ENCODE assay signal across 1 cellular context in genomic region chr10:132591166-132591971, GRCh38.
TF ChIP-seq lines count a peak whose summit lies in the region.

No MANE protein-coding gene starts in this region.

TF ChIP-seq in HepG2, 621 proteins besides CTCF, POLR2A, EP300 and RAD21 (continued from another document):
- 0 out of 2 replicates have a peak, but pooled peaks have one; percentile 22 for TF ChIP-seq ZFP91 (CRISPR knock-in tag; IDR thresholded peaks at IDR 0.05; ENCODE audit: borderline replicate concordance)
- no peak for TF ChIP-seq NR3C1 (CRISPR knock-in tag; IDR thresholded peaks at IDR 0.05)
- 0 out of 2 replicates have a peak, but pooled peaks have one; percentile 34 for TF ChIP-seq ZSCAN25 (CRISPR knock-in tag; IDR thresholded peaks at IDR 0.05)
- no peak for TF ChIP-seq GATAD1 (CRISPR knock-in tag; IDR thresholded peaks at IDR 0.05)
- 0 out of 2 replicates have a peak, but pooled peaks have one; percentile 20 for TF ChIP-seq PBX3 (CRISPR knock-in tag; IDR thresholded peaks at IDR 0.05; ENCODE audit: borderline replicate concordance)
- TF ChIP-seq PHF8 (CRISPR knock-in tag; IDR thresholded peaks at IDR 0.05), result peak; percentile 48; the same call in 1 of the 2 replicates
- TF ChIP-seq SOX5 (CRISPR knock-in tag; IDR thresholded peaks at IDR 0.05; ENCODE audit: borderline replicate concordance), result peak; percentile 17; the same call in 1 of the 2 replicates
- TF ChIP-seq ZNF737 (CRISPR knock-in tag; IDR thresholded peaks at IDR 0.05; ENCODE audit: borderline replicate concordance), result no peak
- no peak for TF ChIP-seq ZNF790 (CRISPR knock-in tag; IDR thresholded peaks at IDR 0.05; ENCODE audit: borderline replicate concordance)
- TF ChIP-seq DMAP1 (CRISPR knock-in tag; IDR thresholded peaks at IDR 0.05), result peak; percentile 51; the same call in 1 of the 2 replicates
- TF ChIP-seq DBP (CRISPR knock-in tag; IDR thresholded peaks at IDR 0.05; ENCODE audit: not compliant biosample characterization), result no peak
- peak; percentile 24; the same call in 1 of the 2 replicates for TF ChIP-seq FOXK1 (CRISPR knock-in tag; IDR thresholded peaks at IDR 0.05; ENCODE audit: borderline replicate concordance, low read depth)
- 0 out of 2 replicates have a peak, but pooled peaks have one; percentile 48 for TF ChIP-seq RFXAP (CRISPR knock-in tag; IDR thresholded peaks at IDR 0.05; ENCODE audit: borderline replicate concordance)
